16 cellular contexts compared by ENCODE assay signal in genomic region chr2:200257570-200257969, GRCh38. TPM values are rescaled to one million over a fixed set of nuclear protein-coding genes. Genes with fewer than 3 reads are reported as not detected.
DNase-seq lines count a peak whose midpoint lies in the region; ATAC-seq, FAIRE-seq and TF ChIP-seq lines count a peak whose summit lies in the region.
"Had no signal": no experiment of that assay in that cellular context is flagged by ENCODE, and none has a peak within 500 bp of the region (broad histone marks: within the 10 kb centered on the region; RNA-seq: fewer than 3 reads in every experiment).

No MANE protein-coding gene starts in this region.

- H3K4me2 ChIP-seq in A549 (no peak overlapping the region), GM23338 (no peak overlapping the region)

- TF ChIP-seq CTCF in A549 (IDR thresholded peaks at IDR 0.05) (no peak), GM23338 (conservative IDR thresholded peaks at IDR 0.05; ENCODE audit: low read depth in 2 of 2) (peak in 1 of 2 experiments; percentile 35; a peak in 2 of 4 replicates), esophagus muscularis mucosa (IDR thresholded peaks at IDR 0.05) (no peak)

- H3K27ac Mint-ChIP-seq in GM23338 = no peak overlapping the region
- no peak overlapping the region for H3K27ac Mint-ChIP-seq in stimulated activated naive B cell treated with anti-CD40 and anti-IgM and Interleukin-4, amounts not matched to agents 10 μg/mL and 1 μg/mL and 100 μg/mL, for 72 hours
- H3K27ac Mint-ChIP-seq: CD14-positive monocyte; CD8-positive, alpha-beta T cell had no signal

- ATAC-seq in A549 = no peak
- ATAC-seq in GM23338 = no peak
- ATAC-seq in GM19351 (IDR thresholded peaks at IDR 0.05; ENCODE audit: unreplicated experiment) = no peak
- ATAC-seq in stimulated activated naive B cell treated with anti-CD40 and anti-IgM and Interleukin-4, amounts not matched to agents 10 μg/mL and 1 μg/mL and 100 μg/mL, for 72 hours (replicated peaks) = no peak
- ATAC-seq: CD8-positive, alpha-beta T cell; GM12878 had no signal

- H4K20me1 ChIP-seq in GM23338 (replicated peaks; ENCODE audit: insufficient read depth) = no peaks in the 10 kb centered on the region

- in situ Hi-C loops in SK-MEL-5 (cut with HindIII; ENCODE audit: low pct_unique_long_range_greater_than_20kb, low sequenced_read_pairs) = no loop called here

- H3K27me3 ChIP-seq in GM23338 (ENCODE audit: insufficient read depth) (no peaks in the 10 kb centered on the region), esophagus muscularis mucosa (no peaks in the 10 kb centered on the region), small intestine (ENCODE audit: control insufficient read depth in 2 of 2, insufficient read depth in 2 of 2, low read length in 2 of 2) (peaks cover 0 to 2% of the 10 kb centered on the region in 2 donors)
- H3K27me3 ChIP-seq: BE2C had no signal

- no peak overlapping the region for H3K4me3 ChIP-seq in A549
- no peak overlapping the region for H3K4me3 ChIP-seq in GM23338
- H3K4me3 ChIP-seq in esophagus muscularis mucosa = no peak overlapping the region
- no peak overlapping the region for H3K4me3 ChIP-seq in small intestine (ENCODE audit: low read depth in 1 of 2, low read length in 2 of 2)
- H3K4me3 ChIP-seq: GM12878, GM23248 had no signal

- H3K9me3 Mint-ChIP-seq in GM23338 = peaks cover 4% of the 10 kb centered on the region; the same call in 1 of the 3 replicates
- H3K9me3 Mint-ChIP-seq in stimulated activated naive B cell treated with anti-CD40 and anti-IgM and Interleukin-4, amounts not matched to agents 10 μg/mL and 1 μg/mL and 100 μg/mL, for 72 hours = no peaks in the 10 kb centered on the region
- H3K9me3 Mint-ChIP-seq: CD8-positive, alpha-beta T cell had no signal

- peak overlapping the region; percentile 69 for H2AFZ ChIP-seq in GM23338
- H2AFZ ChIP-seq: GM23248 had no signal

- WGBS in A549 (ENCODE audit: missing lambda C conversion rate) = 85% methylated on average over 6 of the region's 6 CpGs
- 93% methylated on average over 6 of the region's 6 CpGs for WGBS in esophagus muscularis mucosa
- WGBS in small intestine, 3 donors = 86 to 93% (median 89%) methylated on average over 6 of the region's 6 CpGs

- H3K27me3 Mint-ChIP-seq in GM23338 (ENCODE audit: insufficient read depth, low read depth, poor library complexity) = peaks cover 5% of the 10 kb centered on the region
- peaks cover 6 to 19% of the 10 kb centered on the region in 2 donors for H3K27me3 Mint-ChIP-seq in stimulated activated naive B cell treated with anti-CD40 and anti-IgM and Interleukin-4, amounts not matched to agents 10 μg/mL and 1 μg/mL and 100 μg/mL, for 72 hours

- no peak overlapping the region for H3K4me3 Mint-ChIP-seq in GM23338
- H3K4me3 Mint-ChIP-seq in stimulated activated naive B cell treated with anti-CD40 and anti-IgM and Interleukin-4, amounts not matched to agents 10 μg/mL and 1 μg/mL and 100 μg/mL, for 72 hours = no peak overlapping the region
- H3K4me3 Mint-ChIP-seq: CD14-positive monocyte; CD8-positive, alpha-beta T cell had no signal

- FAIRE-seq in A549 (lab: Jason Lieb, UNC) (no peak), small intestine (lab: Jason Lieb, UNC) (no peak)
- FAIRE-seq: GM12878, GM18507 had no signal

- no peak for TF ChIP-seq EP300 in A549 (IDR thresholded peaks at IDR 0.05)
- TF ChIP-seq EP300 in esophagus muscularis mucosa (IDR thresholded peaks at IDR 0.05) = no peak

- POLR2A ChIA-PET in A549 (lab: Yijun Ruan, JAX) = no interaction called here

- peaks cover 3% of the 10 kb centered on the region for H3K36me3 Mint-ChIP-seq in GM23338 (ENCODE audit: low read depth)
- no peaks in the 10 kb centered on the region for H3K36me3 Mint-ChIP-seq in stimulated activated naive B cell treated with anti-CD40 and anti-IgM and Interleukin-4, amounts not matched to agents 10 μg/mL and 1 μg/mL and 100 μg/mL, for 72 hours
- H3K36me3 Mint-ChIP-seq: CD14-positive monocyte; CD8-positive, alpha-beta T cell had no signal

- TF ChIP-seq RAD21 in A549 (conservative IDR thresholded peaks at IDR 0.05 in 1 of 2, IDR thresholded peaks at IDR 0.05 in 1 of 2) = no peak

- peaks cover 24% of the 10 kb centered on the region for H3K9me2 ChIP-seq in GM23338 (ENCODE audit: insufficient read depth)

- H3K36me3 ChIP-seq in GM23338 (ENCODE audit: insufficient read depth) (no peaks in the 10 kb centered on the region), esophagus muscularis mucosa (no peaks in the 10 kb centered on the region), small intestine (ENCODE audit: control insufficient read depth in 2 of 2, insufficient read depth in 2 of 2, low read length in 2 of 2) (no peaks in the 10 kb centered on the region)
- H3K36me3 ChIP-seq: BE2C had no signal

- H3K9me3 ChIP-seq in A549 = no peaks in the 10 kb centered on the region
- no peaks in the 10 kb centered on the region for H3K9me3 ChIP-seq in esophagus muscularis mucosa
- H3K9me3 ChIP-seq in small intestine (ENCODE audit: control insufficient read depth, low read depth) = no peaks in the 10 kb centered on the region
- H3K9me3 ChIP-seq: BE2C had no signal

- no peaks in the 10 kb centered on the region for H3F3A ChIP-seq in GM23338 (replicated peaks; ENCODE audit: low read depth)

- intact Hi-C loops in esophagus muscularis mucosa (cut with DNase I) = no loop called here

- H3K27ac ChIP-seq in A549 (no peak overlapping the region), GM23338 (ENCODE audit: low read depth) (no peak overlapping the region), esophagus muscularis mucosa (replicated peaks in 1 of 4) (no peak overlapping the region), small intestine (ENCODE audit: low read depth in 1 of 2, low read length in 1 of 2) (no peak overlapping the region)
- H3K27ac ChIP-seq: GM23248 had no signal

- TF ChIP-seq POLR2A in A549 (IDR thresholded peaks at IDR 0.05; ENCODE audit: low read length) = no peak
- no peak for TF ChIP-seq POLR2A in esophagus muscularis mucosa (IDR thresholded peaks at IDR 0.05; ENCODE audit: low read depth)

- H3K4me1 ChIP-seq in A549 (peaks cover 8% of the 10 kb centered on the region; the same call in 1 of the 3 replicates), GM23338 (ENCODE audit: insufficient read depth) (peaks cover 17% of the 10 kb centered on the region), esophagus muscularis mucosa (peaks cover 8 to 11% (median 10%) of the 10 kb centered on the region in 4 donors), small intestine (ENCODE audit: control insufficient read depth in 2 of 2, insufficient read depth in 1 of 2, low read depth in 1 of 2, low read length in 1 of 2) (no peaks in the 10 kb centered on the region)
- H3K4me1 ChIP-seq: BE2C had no signal

- H3K4me1 Mint-ChIP-seq in GM23338 = peaks cover 27% of the 10 kb centered on the region
- no peaks in the 10 kb centered on the region for H3K4me1 Mint-ChIP-seq in stimulated activated naive B cell treated with anti-CD40 and anti-IgM and Interleukin-4, amounts not matched to agents 10 μg/mL and 1 μg/mL and 100 μg/mL, for 72 hours

- DNase-seq in A549 (ENCODE audit: low read depth in 1 of 2, low spot score in 1 of 2) (no peak), GM23338 (ENCODE audit: low spot score) (no peak), SK-MEL-5 (ENCODE audit: low read depth, low spot score) (peak; percentile 28), esophagus muscularis mucosa (ENCODE audit: extremely low spot score) (peak; percentile 80), small intestine (no peak)
- no peak for DNase-seq in NK-92 treated with Interleukin-12 subunit alpha and Interleukin-12 subunit beta, amount 100 ng/mL, for 24 hours (lab: John Stamatoyannopoulos, UW)
- no peak for DNase-seq in stimulated activated naive B cell treated with anti-CD40 and anti-IgM and Interleukin-4, amounts not matched to agents 10 μg/mL and 1 μg/mL and 100 μg/mL, for 72 hours
- DNase-seq: BE2C; CD8-positive, alpha-beta T cell; COR-L47; GM23248; H7 had no signal

- H3K79me2 ChIP-seq in GM23338 (replicated peaks; ENCODE audit: insufficient read depth) = no peaks in the 10 kb centered on the region

- CTCF ChIA-PET in A549 (lab: Yijun Ruan, JAX) = no interaction called here

TF ChIP-seq in A549, 52 proteins besides CTCF, POLR2A, EP300 and RAD21:
- TF ChIP-seq RFX5 (IDR thresholded peaks at IDR 0.05) = no peak
- TF ChIP-seq HOXA7 (CRISPR knock-in tag; IDR thresholded peaks at IDR 0.05) = no peak
- TF ChIP-seq MAFK (IDR thresholded peaks at IDR 0.05; ENCODE audit: partially characterized antibody) = peak; percentile 57

TF ChIP-seq in GM23338, 12 proteins besides CTCF, POLR2A, EP300 and RAD21 (continues in another document):
- no peak for TF ChIP-seq CREB1 (CRISPR knock-in tag; IDR thresholded peaks at IDR 0.05; ENCODE audit: low read depth)

RNA-seq across cellular contexts. Expression of gene SPATS2L, which starts 48.9 kb away (rescaled TPM):
- polyA plus RNA-seq in A549 (2011; rRNA removed) (155 and 202 TPM in 2 replicates), A549 (2017; fragmentation: RNase III; extraction: RNeasy Plus Mini Kit Qiagen cat#74134 plus additional on column Dnase treatment) (85.2 to 107 TPM (median 93.9 TPM) in 3 replicates), GM23338 (2016; fragmentation: Nextera tagmentation; extraction: Ambion mirVana) (154 and 263 TPM in 2 replicates), small intestine (100 to 1,000 TPM in 1 of 3 donors, 10 to 100 TPM in 2; 66.7 to 104 (median 92.7) TPM)
- 83.2 and 110 TPM in 2 replicates for polyA plus RNA-seq in A549 (2012; cell fraction: cytosol; rRNA removed)
- 60.9 and 68.9 TPM in 2 replicates for polyA plus RNA-seq in A549 (2012; cell fraction: nucleus; rRNA removed)
- 66.4 and 97.0 TPM in 2 replicates for polyA minus RNA-seq in A549 (2011; rRNA and poly(A)+ RNA removed)
- 118 and 146 TPM in 2 replicates for total RNA-seq in GM23338 (2014; rRNA removed; shearing (Covaris generic))
- 31.8 and 41.2 TPM in 2 replicates for total RNA-seq in SK-MEL-5 (2014; rRNA removed; shearing (Covaris generic))
- polyA plus RNA-seq in SK-MEL-5 (2015; cell fraction: cytosol; rRNA removed) = 41.5 and 44.9 TPM in 2 replicates
- 19.6 and 36.2 TPM in 2 replicates for polyA plus RNA-seq in SK-MEL-5 (2015; cell fraction: nucleus; rRNA removed)
- 100 to 1,000 TPM in 1 of 4 donors, 10 to 100 TPM in 3; 51.9 to 151 (median 78.9) TPM for total RNA-seq in esophagus muscularis mucosa

Comparison
In these comparisons a context has a peak if more than half of its experiments do, and no peak if none do; other contexts are left out.
1. DNase-seq: peak in SK-MEL-5 (single experiment) and esophagus muscularis mucosa (single experiment); none in A549 (0 of 2), GM23338 (single experiment), NK-92 treated with Interleukin-12 subunit alpha and Interleukin-12 subunit beta, amount 100 ng/mL, for 24 hours (single experiment), stimulated activated naive B cell treated with anti-CD40 and anti-IgM and Interleukin-4, amounts not matched to agents 10 μg/mL and 1 μg/mL and 100 μg/mL, for 72 hours (single experiment) and small intestine (single experiment).